In genomic region chr6:116450769-116451740, GRCh38 we compare ENCODE assay signal across 8 cellular contexts. TPM values are rescaled to one million over a fixed set of nuclear protein-coding genes. Genes with fewer than 3 reads are reported as not detected.
DNase-seq lines count a peak whose midpoint lies in the region; ATAC-seq and TF ChIP-seq lines count a peak whose summit lies in the region.

No MANE protein-coding gene starts in this region.

- intact Hi-C loops in left colon (cut with DNase I, micrococcal nuclease) = no loop called here

- no peaks in the 10 kb centered on the region for H3K36me3 Mint-ChIP-seq in HFFc6 (ENCODE audit: low read depth)

- H3K27me3 Mint-ChIP-seq in HFFc6 (ENCODE audit: insufficient read depth) = no peaks in the 10 kb centered on the region

- no peak overlapping the region for H3K27ac Mint-ChIP-seq in HFFc6

- no peak overlapping the region for H3K4me3 Mint-ChIP-seq in HFFc6

- peaks cover 44% of the 10 kb centered on the region for H3K4me1 Mint-ChIP-seq in HFFc6 (ENCODE audit: low read depth)

- no peaks in the 10 kb centered on the region for H3K9me3 Mint-ChIP-seq in HFFc6

- no peak overlapping the region for H3K4me3 ChIP-seq in NB4 (ENCODE audit: low read depth, low read length)

- TF ChIP-seq CTCF in NB4 (IDR thresholded peaks at IDR 0.05; ENCODE audit: low read depth, low read length) (no peak), HFFc6 (IDR thresholded peaks at IDR 0.05) (no peak)

- no peak for TF ChIP-seq POLR2A in NB4 (IDR thresholded peaks at IDR 0.05; ENCODE audit: extremely low read depth, insufficient read length)

- DNase-seq in NB4 (ENCODE audit: low read depth) = peak; percentile 89
- no peak for DNase-seq in left colon
- no peak for DNase-seq in HFFc6
- DNase-seq in AG20443 (ENCODE audit: low spot score) = no peak
- no peak for DNase-seq in activated naive CD4-positive, alpha-beta T cell treated with anti-CD3 and anti-CD28 coated beads, Interleukin-2, amount 50 U/mL, for 16 hours
- DNase-seq in NCI-H526 treated with DMSO at 0.1 percent for 48 hours (lab: John Stamatoyannopoulos, UW) = no peak

- ATAC-seq in GM18868 (IDR thresholded peaks at IDR 0.05; ENCODE audit: unreplicated experiment) (peak; percentile 90), HG02642 (IDR thresholded peaks at IDR 0.05; ENCODE audit: poor library complexity, unreplicated experiment) (peak; percentile 87), left colon (peak; percentile 52)

RNA-seq across cellular contexts. Expression of gene CALHM6, which starts 10.1 kb away (rescaled TPM):
- 1 to 10 TPM in 1 of 2 donors, under 1 TPM in 1; 0.61 to 4.2 TPM for total RNA-seq in left colon
- 1 to 10 TPM in 2 of 6 experiments, under 1 TPM in 2, not detected in 2; 0.31 to 2.1 (median 1.0) TPM for total RNA-seq in HFFc6 (2021; fragmentation: NEBNext Ultra II Directional; extraction: Animal tissue kit (Norgen Biotek cat#: 25700))
